1 cellular context compared by ENCODE assay signal in genomic region chr19:32266453-32266852, GRCh38.
TF ChIP-seq lines count a peak whose summit lies in the region.

No MANE protein-coding gene starts in this region.

TF ChIP-seq in SK-N-SH treated with all-trans-retinoic acid at 6 μM for 48 hours, 23 proteins besides CTCF, POLR2A, EP300 and RAD21 (continued from another document):
- TF ChIP-seq CREB5 (CRISPR knock-in tag; IDR thresholded peaks at IDR 0.05; ENCODE audit: low read depth): no peak
- no peak for TF ChIP-seq ESRRG (CRISPR knock-in tag; IDR thresholded peaks at IDR 0.05)
- TF ChIP-seq ZNF8 (CRISPR knock-in tag; IDR thresholded peaks at IDR 0.05): no peak
- TF ChIP-seq SNAI2 (CRISPR knock-in tag; IDR thresholded peaks at IDR 0.05): no peak
- no peak for TF ChIP-seq ZNF565 (CRISPR knock-in tag; conservative IDR thresholded peaks at IDR 0.05; ENCODE audit: low read depth)
TF ChIP-seq in SK-N-SH treated with all-trans-retinoic acid at 6 μM for 48 hours: peak in this region for 0.
